In the genomic region with DNA sequence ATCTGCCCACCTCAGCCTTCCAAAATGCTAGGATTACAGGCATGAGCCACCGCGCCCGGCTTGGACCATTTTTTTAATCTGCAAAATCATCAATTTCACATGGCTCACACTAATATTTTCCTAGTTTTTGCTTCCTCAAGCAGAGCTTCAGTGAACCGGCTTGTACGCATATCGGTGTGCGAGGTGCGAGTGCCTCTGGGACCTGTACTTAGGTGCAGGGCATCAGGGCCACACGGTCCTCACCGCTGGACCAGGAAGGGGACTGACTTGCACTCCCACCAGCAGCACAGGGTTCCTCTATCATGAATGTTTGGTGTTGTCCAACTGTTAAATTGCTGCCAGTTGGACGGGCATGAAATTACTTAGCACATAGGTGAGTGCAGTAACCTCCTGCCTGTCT, we compare ENCODE assay signal across 34 cellular contexts. TPM values are rescaled to one million over a fixed set of nuclear protein-coding genes. Genes with fewer than 3 reads are reported as not detected.
"Had no signal": no experiment of that assay in that cellular context is flagged by ENCODE, and none has a peak within 500 bp of the region (broad histone marks: within the 10 kb centered on the region; RNA-seq: fewer than 3 reads in every experiment).

No MANE protein-coding gene starts in this region.

- H3K9me3 Mint-ChIP-seq: activated B cell treated with CpG ODN at 0.5 μM for 24 hours; activated CD8-positive, alpha-beta T cell treated with anti-CD3 and anti-CD28 coated beads for 36 hours; activated naive CD4-positive, alpha-beta T cell treated with anti-CD3 and anti-CD28 coated beads for 36 hours; activated naive CD4-positive, alpha-beta T cell treated with anti-CD3 and anti-CD28 coated beads, Interleukin-2, amount 50 U/mL, for 24 hours; activated naive CD8-positive, alpha-beta T cell treated with anti-CD3 and anti-CD28 coated beads for 36 hours; activated naive CD8-positive, alpha-beta T cell treated with anti-CD3 and anti-CD28 coated beads, Interleukin-2, amount 50 U/mL, for 24 hours; activated T-cell treated with anti-CD3 and anti-CD28 coated beads, Interleukin-2, amount 50 U/mL, for 4 hours; activated T-helper 17 cell treated with anti-CD3 and anti-CD28 coated beads, Interleukin-2, amount 50 U/mL, for 72 hours; T-helper 2 cell treated with Interferon-gamma antibody and Interleukin-4, amounts not matched to agents 5 μg/mL and 100 μg/mL, for 36 hours had no signal

- H3K4me3 ChIP-seq: adrenal gland, body of pancreas, esophagus squamous epithelium, gastroesophageal sphincter had no signal

- H3K36me3 ChIP-seq: adrenal gland, esophagus squamous epithelium, gastroesophageal sphincter, WERI-Rb-1 had no signal

- H3K4me1 ChIP-seq: adrenal gland, body of pancreas, gastroesophageal sphincter had no signal

- H3K4me1 Mint-ChIP-seq: activated B cell treated with CpG ODN at 0.5 μM for 24 hours; activated naive CD4-positive, alpha-beta T cell treated with anti-CD3 and anti-CD28 coated beads, Interleukin-2, amount 50 U/mL, for 24 hours; activated naive CD8-positive, alpha-beta T cell treated with anti-CD3 and anti-CD28 coated beads, Interleukin-2, amount 50 U/mL, for 24 hours; activated T-helper 17 cell treated with anti-CD3 and anti-CD28 coated beads, Interleukin-2, amount 50 U/mL, for 72 hours had no signal

- ATAC-seq: activated CD4-positive, CD25-positive, alpha-beta regulatory T cell treated with anti-CD3 and anti-CD28 coated beads, Interleukin-2, amount 50 U/mL, for 24 hours; activated CD8-positive, alpha-beta T cell treated with anti-CD3 and anti-CD28 coated beads for 36 hours; activated naive CD8-positive, alpha-beta T cell treated with anti-CD3 and anti-CD28 coated beads, Interleukin-2, amount 50 U/mL, for 24 hours; activated T-cell treated with anti-CD3 and anti-CD28 coated beads, Interleukin-2, amount 50 U/mL, for 4 hours; activated T-helper 17 cell treated with anti-CD3 and anti-CD28 coated beads, Interleukin-2, amount 50 U/mL, for 72 hours; body of pancreas; gastroesophageal sphincter; T-helper 17 cell had no signal

- H3K4me3 Mint-ChIP-seq: activated B cell treated with CpG ODN at 0.5 μM for 24 hours; activated CD8-positive, alpha-beta T cell treated with anti-CD3 and anti-CD28 coated beads for 36 hours; activated naive CD4-positive, alpha-beta T cell treated with anti-CD3 and anti-CD28 coated beads for 36 hours; activated naive CD4-positive, alpha-beta T cell treated with anti-CD3 and anti-CD28 coated beads, Interleukin-2, amount 50 U/mL, for 24 hours; activated naive CD8-positive, alpha-beta T cell treated with anti-CD3 and anti-CD28 coated beads for 36 hours; activated naive CD8-positive, alpha-beta T cell treated with anti-CD3 and anti-CD28 coated beads, Interleukin-2, amount 50 U/mL, for 24 hours; activated T-cell treated with anti-CD3 and anti-CD28 coated beads, Interleukin-2, amount 50 U/mL, for 4 hours; activated T-helper 17 cell treated with anti-CD3 and anti-CD28 coated beads, Interleukin-2, amount 50 U/mL, for 72 hours; T-helper 17 cell; T-helper 2 cell treated with Interferon-gamma antibody and Interleukin-4, amounts not matched to agents 5 μg/mL and 100 μg/mL, for 36 hours had no signal

- H3K27me3 Mint-ChIP-seq: activated naive CD4-positive, alpha-beta T cell treated with anti-CD3 and anti-CD28 coated beads, Interleukin-2, amount 50 U/mL, for 24 hours; activated naive CD8-positive, alpha-beta T cell treated with anti-CD3 and anti-CD28 coated beads for 36 hours had no signal

- H3K27ac ChIP-seq: adrenal gland, body of pancreas, epithelial cell of prostate, esophagus squamous epithelium, gastroesophageal sphincter, WERI-Rb-1 had no signal

- H3K36me3 Mint-ChIP-seq: activated naive CD4-positive, alpha-beta T cell treated with anti-CD3 and anti-CD28 coated beads, Interleukin-2, amount 50 U/mL, for 24 hours; activated naive CD8-positive, alpha-beta T cell treated with anti-CD3 and anti-CD28 coated beads for 36 hours had no signal

- H3K27ac Mint-ChIP-seq: activated B cell treated with CpG ODN at 0.5 μM for 24 hours; activated CD8-positive, alpha-beta T cell treated with anti-CD3 and anti-CD28 coated beads for 36 hours; activated naive CD4-positive, alpha-beta T cell treated with anti-CD3 and anti-CD28 coated beads for 36 hours; activated naive CD4-positive, alpha-beta T cell treated with anti-CD3 and anti-CD28 coated beads, Interleukin-2, amount 50 U/mL, for 24 hours; activated naive CD8-positive, alpha-beta T cell treated with anti-CD3 and anti-CD28 coated beads for 36 hours; activated naive CD8-positive, alpha-beta T cell treated with anti-CD3 and anti-CD28 coated beads, Interleukin-2, amount 50 U/mL, for 24 hours; activated T-helper 17 cell treated with anti-CD3 and anti-CD28 coated beads, Interleukin-2, amount 50 U/mL, for 72 hours; T-helper 17 cell; T-helper 2 cell treated with Interferon-gamma antibody and Interleukin-4, amounts not matched to agents 5 μg/mL and 100 μg/mL, for 36 hours had no signal

- H3K9me3 ChIP-seq: adrenal gland, body of pancreas, esophagus squamous epithelium, gastroesophageal sphincter had no signal

- DNase-seq: activated B cell treated with CpG ODN at 0.5 μM for 24 hours; activated CD4-positive, alpha-beta T cell treated with anti-CD3 and anti-CD28 coated beads for 48 hours; activated CD4-positive, alpha-beta T cell treated with anti-CD3 and anti-CD28 coated beads, Interleukin-2, amount 50 U/mL, for 1 hour; activated CD4-positive, alpha-beta T cell treated with anti-CD3 and anti-CD28 coated beads, Interleukin-2, amount 50 U/mL, for 48 hours; activated CD8-positive, alpha-beta memory T cell treated with anti-CD3 and anti-CD28 coated beads for 24 hours; activated CD8-positive, alpha-beta T cell treated with anti-CD3 and anti-CD28 coated beads for 36 hours; activated effector memory CD4-positive, alpha-beta T cell treated with anti-CD3 and anti-CD28 coated beads, Interleukin-2, amount 50 U/mL, for 16 hours; activated naive CD4-positive, alpha-beta T cell treated with anti-CD3 and anti-CD28 coated beads for 36 hours; activated naive CD8-positive, alpha-beta T cell treated with anti-CD3 and anti-CD28 coated beads for 36 hours; activated naive CD8-positive, alpha-beta T cell treated with anti-CD3 and anti-CD28 coated beads, Interleukin-2, amount 50 U/mL, for 24 hours; activated T-cell treated with anti-CD3 and anti-CD28 coated beads, Interleukin-2, amount 50 U/mL, for 4 hours; adrenal gland; amygdala; aorta; body of pancreas; caudate nucleus; cortex of kidney; effector CD8-positive, alpha-beta T cell; esophagus squamous epithelium; foreskin melanocyte; T-helper 1 cell; T-helper 17 cell; T1000; WERI-Rb-1 had no signal

- H3K27me3 ChIP-seq: adrenal gland, body of pancreas, esophagus squamous epithelium had no signal

RNA-seq across cellular contexts. Expression of a gene that starts 15.4 kb away (rescaled TPM):
- total RNA-seq: activated CD8-positive, alpha-beta T cell treated with anti-CD3 and anti-CD28 coated beads for 36 hours; activated naive CD4-positive, alpha-beta T cell treated with anti-CD3 and anti-CD28 coated beads for 36 hours; activated naive CD8-positive, alpha-beta T cell treated with anti-CD3 and anti-CD28 coated beads for 36 hours; fibroblast of lung; fibroblast of villous mesenchyme had no signal
- polyA plus RNA-seq: fibroblast of lung had no signal

RNA-seq across cellular contexts. Expression of a gene that starts 15.6 kb away (rescaled TPM):
- total RNA-seq: activated B cell treated with CpG ODN at 0.5 μM for 24 hours; activated CD8-positive, alpha-beta T cell treated with anti-CD3 and anti-CD28 coated beads for 36 hours; activated naive CD4-positive, alpha-beta T cell treated with anti-CD3 and anti-CD28 coated beads for 36 hours; activated naive CD8-positive, alpha-beta T cell treated with anti-CD3 and anti-CD28 coated beads for 36 hours; activated T-cell treated with anti-CD3 and anti-CD28 coated beads, Interleukin-2, amount 50 U/mL, for 4 hours; activated T-helper 17 cell treated with anti-CD3 and anti-CD28 coated beads, Interleukin-2, amount 50 U/mL, for 72 hours; fibroblast of villous mesenchyme had no signal
- polyA plus RNA-seq: fibroblast of lung had no signal

RNA-seq across cellular contexts. Expression of a gene that starts 49.9 kb away (rescaled TPM):
- total RNA-seq: activated B cell treated with CpG ODN at 0.5 μM for 24 hours; activated CD8-positive, alpha-beta T cell treated with anti-CD3 and anti-CD28 coated beads for 36 hours; activated naive CD4-positive, alpha-beta T cell treated with anti-CD3 and anti-CD28 coated beads for 36 hours; activated naive CD8-positive, alpha-beta T cell treated with anti-CD3 and anti-CD28 coated beads for 36 hours; aorta; chondrocyte; endothelial cell of umbilical vein; fibroblast of lung; fibroblast of villous mesenchyme; T-helper 17 cell had no signal
- polyA plus RNA-seq: endothelial cell of umbilical vein had no signal
